1 cellular context compared by ENCODE assay signal in the genomic region with DNA sequence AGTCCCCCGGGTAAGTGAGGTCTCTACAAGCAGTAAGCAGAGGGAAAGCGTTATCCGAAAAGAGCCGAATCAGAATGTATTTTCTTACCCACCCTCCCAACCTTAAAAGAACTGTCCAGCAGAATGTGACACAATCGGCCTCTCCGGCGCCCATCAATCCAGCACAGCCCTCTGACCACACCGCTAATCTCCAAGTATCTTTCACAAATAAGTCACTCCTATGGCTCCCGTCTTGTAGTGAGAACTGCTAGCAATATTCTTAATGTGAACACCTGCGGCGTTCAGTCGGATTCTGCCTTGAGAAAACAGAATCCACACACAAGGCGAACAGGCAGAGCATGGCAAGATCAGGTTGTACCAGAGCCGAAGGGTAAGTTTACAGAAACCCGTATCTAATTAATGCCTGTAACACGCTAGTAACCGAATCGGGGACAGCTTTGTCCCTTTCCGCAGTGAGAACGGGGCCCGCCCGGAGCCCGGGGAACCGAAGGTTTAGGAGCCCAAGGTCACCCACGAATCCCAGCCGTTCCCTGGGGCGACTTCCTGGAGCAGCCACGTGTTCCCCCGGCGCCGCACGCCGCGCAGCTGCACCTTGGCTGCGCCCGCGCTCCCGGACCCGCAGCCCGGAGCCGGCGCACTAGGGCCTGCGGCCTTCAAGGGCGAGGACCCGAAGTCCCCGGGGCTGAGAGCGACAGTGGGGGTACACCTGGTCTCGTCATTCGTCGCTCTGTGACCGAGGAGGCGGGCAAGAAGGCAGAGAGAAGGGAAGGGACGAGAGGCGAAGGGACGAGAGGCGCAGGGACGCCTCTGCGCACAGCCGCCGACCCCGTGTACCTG.
TF ChIP-seq lines count a peak whose summit lies in the region.

No MANE protein-coding gene starts in this region.

TF ChIP-seq in A549, 52 proteins besides CTCF, POLR2A, EP300 and RAD21 (continued from another document):
- TF ChIP-seq, protein P1, sequence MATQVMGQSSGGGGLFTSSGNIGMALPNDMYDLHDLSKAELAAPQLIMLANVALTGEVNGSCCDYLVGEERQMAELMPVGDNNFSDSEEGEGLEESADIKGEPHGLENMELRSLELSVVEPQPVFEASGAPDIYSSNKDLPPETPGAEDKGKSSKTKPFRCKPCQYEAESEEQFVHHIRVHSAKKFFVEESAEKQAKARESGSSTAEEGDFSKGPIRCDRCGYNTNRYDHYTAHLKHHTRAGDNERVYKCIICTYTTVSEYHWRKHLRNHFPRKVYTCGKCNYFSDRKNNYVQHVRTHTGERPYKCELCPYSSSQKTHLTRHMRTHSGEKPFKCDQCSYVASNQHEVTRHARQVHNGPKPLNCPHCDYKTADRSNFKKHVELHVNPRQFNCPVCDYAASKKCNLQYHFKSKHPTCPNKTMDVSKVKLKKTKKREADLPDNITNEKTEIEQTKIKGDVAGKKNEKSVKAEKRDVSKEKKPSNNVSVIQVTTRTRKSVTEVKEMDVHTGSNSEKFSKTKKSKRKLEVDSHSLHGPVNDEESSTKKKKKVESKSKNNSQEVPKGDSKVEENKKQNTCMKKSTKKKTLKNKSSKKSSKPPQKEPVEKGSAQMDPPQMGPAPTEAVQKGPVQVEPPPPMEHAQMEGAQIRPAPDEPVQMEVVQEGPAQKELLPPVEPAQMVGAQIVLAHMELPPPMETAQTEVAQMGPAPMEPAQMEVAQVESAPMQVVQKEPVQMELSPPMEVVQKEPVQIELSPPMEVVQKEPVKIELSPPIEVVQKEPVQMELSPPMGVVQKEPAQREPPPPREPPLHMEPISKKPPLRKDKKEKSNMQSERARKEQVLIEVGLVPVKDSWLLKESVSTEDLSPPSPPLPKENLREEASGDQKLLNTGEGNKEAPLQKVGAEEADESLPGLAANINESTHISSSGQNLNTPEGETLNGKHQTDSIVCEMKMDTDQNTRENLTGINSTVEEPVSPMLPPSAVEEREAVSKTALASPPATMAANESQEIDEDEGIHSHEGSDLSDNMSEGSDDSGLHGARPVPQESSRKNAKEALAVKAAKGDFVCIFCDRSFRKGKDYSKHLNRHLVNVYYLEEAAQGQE (IDR thresholded peaks at IDR 0.05): peak; percentile 49
- 0 out of 2 replicates have a peak, but pooled peaks have one; percentile 9 for TF ChIP-seq ESRRA (IDR thresholded peaks at IDR 0.05; ENCODE audit: borderline replicate concordance, low read length)
- no peak for TF ChIP-seq JUNB (IDR thresholded peaks at IDR 0.05)
